Comparison of ENCODE assay signal across 26 cellular contexts in genomic region chr20:59094576-59094975, GRCh38. TPM values are rescaled to one million over a fixed set of nuclear protein-coding genes. Genes with fewer than 3 reads are reported as not detected.
DNase-seq lines count a peak whose midpoint lies in the region; ATAC-seq, FAIRE-seq and TF ChIP-seq lines count a peak whose summit lies in the region.
"Had no signal": no experiment of that assay in that cellular context is flagged by ENCODE, and none has a peak within 500 bp of the region (broad histone marks: within the 10 kb centered on the region; RNA-seq: fewer than 3 reads in every experiment).

No MANE protein-coding gene starts in this region.

- TF ChIP-seq RAD21 in HCT116 (IDR thresholded peaks at IDR 0.05; ENCODE audit: low read depth) = no peak

- no TSS peak for BruUV-seq in HCT116 (replicated peaks; lab: Mats Ljungman, UMichigan)

- RAD21 ChIA-PET in HCT116 (lab: Charles Lee; ENCODE audit: low non-redundant PET in 1 of 2, low total read pairs in 2 of 2, uncharacterized antibody in 2 of 2, unreplicated experiment in 2 of 2) = interaction anchor here in 1 of 2 experiments (0.9 kb wide), 1 partner anchor 11 kb away, joined by 3 read pairs; no protein-coding TSS in a partner anchor

- peak overlapping the region; percentile 40 for H3K4me2 ChIP-seq in HCT116 (ENCODE audit: low read length)

- H4K20me1 ChIP-seq in HCT116 (ENCODE audit: insufficient read depth) = no peaks in the 10 kb centered on the region

- ATAC-seq in HCT116 (peak; percentile 87), HG03469 (IDR thresholded peaks at IDR 0.05; ENCODE audit: unreplicated experiment) (no peak)
- ATAC-seq in stimulated activated effector memory CD8-positive, alpha-beta T cell treated with anti-CD3 and anti-CD28 coated beads, Interleukin-12 subunit alpha, Interleukin-12 subunit beta, amount 100 ng/mL, for 72 hours = no peak
- ATAC-seq: Panc1, T-cell had no signal

- no peaks in the 10 kb centered on the region for H3K27me3 Mint-ChIP-seq in endodermal cell (ENCODE audit: insufficient read depth)
- H3K27me3 Mint-ChIP-seq: CD4-positive, CD25-positive, alpha-beta regulatory T cell; T-cell had no signal

- peaks cover 27% of the 10 kb centered on the region; the same call in 1 of the 2 replicates for H3K27me3 ChIP-seq in HCT116 (ENCODE audit: insufficient read depth, low read length)
- H3K27me3 ChIP-seq in endodermal cell (ENCODE audit: control insufficient read depth, insufficient read depth, low read length, poor library complexity, severe bottlenecking) = no peaks in the 10 kb centered on the region
- H3K27me3 ChIP-seq: BE2C had no signal

- H3K27ac Mint-ChIP-seq in endodermal cell = no peak overlapping the region
- peak overlapping the region; percentile 40 for H3K27ac Mint-ChIP-seq in stimulated activated effector memory CD8-positive, alpha-beta T cell treated with anti-CD3 and anti-CD28 coated beads, Interleukin-12 subunit alpha, Interleukin-12 subunit beta, amount 100 ng/mL, for 72 hours
- H3K27ac Mint-ChIP-seq: T-cell had no signal

- FAIRE-seq in GM12892 (lab: Jason Lieb, UNC) = no peak

- H3K9ac ChIP-seq in HCT116 (ENCODE audit: low read length) (no peak overlapping the region), endodermal cell (ENCODE audit: extremely low read depth, low read length, poor library complexity, severe bottlenecking) (no peak overlapping the region)

- H3K4me1 ChIP-seq in HCT116 (ENCODE audit: control insufficient read depth in 1 of 2, insufficient read depth in 2 of 2, low read length in 2 of 2) = no peaks in the 10 kb centered on the region
- no peaks in the 10 kb centered on the region for H3K4me1 ChIP-seq in endodermal cell (ENCODE audit: control insufficient read depth, insufficient read depth, low read length)
- H3K4me1 ChIP-seq: BE2C had no signal

- H3K4me3 Mint-ChIP-seq in endodermal cell = no peak overlapping the region
- no peak overlapping the region for H3K4me3 Mint-ChIP-seq in stimulated activated effector memory CD8-positive, alpha-beta T cell treated with anti-CD3 and anti-CD28 coated beads, Interleukin-12 subunit alpha, Interleukin-12 subunit beta, amount 100 ng/mL, for 72 hours
- H3K4me3 Mint-ChIP-seq: CD4-positive, CD25-positive, alpha-beta regulatory T cell; T-cell had no signal

- whole genome bisulfite sequencing in endodermal cell (ENCODE audit: insufficient coverage in 1 of 2, insufficient read length in 1 of 2), 2 experiments = 87 to 89% methylated on average over 5 to 8 of the region's 8 CpGs

- H3K4me1 Mint-ChIP-seq in endodermal cell = no peaks in the 10 kb centered on the region
- peaks cover 10% of the 10 kb centered on the region for H3K4me1 Mint-ChIP-seq in stimulated activated effector memory CD8-positive, alpha-beta T cell treated with anti-CD3 and anti-CD28 coated beads, Interleukin-12 subunit alpha, Interleukin-12 subunit beta, amount 100 ng/mL, for 72 hours

- POLR2A ChIA-PET in HCT116 (lab: Charles Lee) = interaction anchor here (0.7 to 1.0 kb wide), 2 partner anchors 205 to 1618 kb away, joined by 3 to 4 read pairs; no protein-coding TSS in a partner anchor

- TF ChIP-seq POLR2A in HCT116 (IDR thresholded peaks at IDR 0.05; ENCODE audit: borderline replicate concordance, extremely low read depth, insufficient read depth, insufficient read length) (no peak), GM12892 (IDR thresholded peaks at IDR 0.05; ENCODE audit: low read depth, low read length) (no peak)

- TF ChIP-seq CTCF in HCT116 (IDR thresholded peaks at IDR 0.05 in 2 of 3, conservative IDR thresholded peaks at IDR 0.05 in 1 of 3; ENCODE audit: borderline replicate concordance in 1 of 3, insufficient read depth in 1 of 3, low read depth in 2 of 3, low read length in 2 of 3) (no peak), endodermal cell (conservative IDR thresholded peaks at IDR 0.05) (no peak)

- H3K27ac ChIP-seq in HCT116 (ENCODE audit: low read depth, low read length) = no peak overlapping the region
- no peak overlapping the region for H3K27ac ChIP-seq in endodermal cell (ENCODE audit: low read depth, low read length)
- H3K27ac ChIP-seq: RWPE1 had no signal

- no peaks in the 10 kb centered on the region for H3K9me2 ChIP-seq in HCT116 (ENCODE audit: insufficient read depth)

- intact Hi-C loops in HCT116 (cut with micrococcal nuclease) = no loop called here

- H3K4me3 ChIP-seq in HCT116 (replicated peaks in 1 of 2; ENCODE audit: low read depth in 1 of 2, low read length in 2 of 2) (peak overlapping the region; percentile 36 to 38), endodermal cell (ENCODE audit: low read length) (no peak overlapping the region)
- H3K4me3 ChIP-seq: MG63 had no signal

- H3K79me2 ChIP-seq in HCT116 (ENCODE audit: insufficient read depth, low read length) = no peaks in the 10 kb centered on the region

- H3K9me3 ChIP-seq in HCT116 (ENCODE audit: control insufficient read depth in 1 of 2, insufficient read depth in 1 of 2, low read depth in 1 of 2, low read length in 2 of 2) (no peaks in the 10 kb centered on the region), endodermal cell (ENCODE audit: control insufficient read depth, low read length) (no peaks in the 10 kb centered on the region)
- H3K9me3 ChIP-seq: BE2C, MG63 had no signal

- H3K36me3 Mint-ChIP-seq in endodermal cell (ENCODE audit: low read depth) = no peaks in the 10 kb centered on the region
- no peaks in the 10 kb centered on the region for H3K36me3 Mint-ChIP-seq in stimulated activated effector memory CD8-positive, alpha-beta T cell treated with anti-CD3 and anti-CD28 coated beads, Interleukin-12 subunit alpha, Interleukin-12 subunit beta, amount 100 ng/mL, for 72 hours
- H3K36me3 Mint-ChIP-seq: CD4-positive, CD25-positive, alpha-beta regulatory T cell; T-cell had no signal

- peak; percentile 9 for DNase-seq in NCI-H82 (lab: John Stamatoyannopoulos, UW)
- DNase-seq in NCI-H82 treated with DMSO at 0.1 percent for 48 hours (lab: John Stamatoyannopoulos, UW; ENCODE audit: unreplicated experiment) = no peak
- no peak for DNase-seq in HCT116 (ENCODE audit: low read depth, low spot score)
- peak; percentile 71 for DNase-seq in endodermal cell
- DNase-seq in stimulated activated effector memory CD8-positive, alpha-beta T cell treated with anti-CD3 and anti-CD28 coated beads, Interleukin-12 subunit alpha, Interleukin-12 subunit beta, amount 100 ng/mL, for 72 hours (ENCODE audit: low spot score in 2 of 2) = no peak
- DNase-seq in NCI-H2081 treated with DMSO at 0.1 percent for 48 hours (lab: John Stamatoyannopoulos, UW) = no peak
- DNase-seq in GM12892 (ENCODE audit: insufficient read length) = no peak
- DNase-seq: 8988T; ACHN; BE2C; CD4-positive, CD25-positive, alpha-beta regulatory T cell; DMS153; DND-41; GOT3; KBM-7; MG63; NCI-H1105 treated with DMSO at 0.1 percent for 48 hours; NCI-H146; NCI-H1930; NCI-H2171; NCI-H748 treated with DMSO at 0.1 percent for 48 hours; SHP77; T-cell had no signal

- H3K9me3 Mint-ChIP-seq in endodermal cell = no peaks in the 10 kb centered on the region
- H3K9me3 Mint-ChIP-seq in stimulated activated effector memory CD8-positive, alpha-beta T cell treated with anti-CD3 and anti-CD28 coated beads, Interleukin-12 subunit alpha, Interleukin-12 subunit beta, amount 100 ng/mL, for 72 hours = no peaks in the 10 kb centered on the region
- H3K9me3 Mint-ChIP-seq: T-cell had no signal

- H3K36me3 ChIP-seq in HCT116 (ENCODE audit: control insufficient read depth in 1 of 2, insufficient read depth in 2 of 2, low read length in 2 of 2) (no peaks in the 10 kb centered on the region), endodermal cell (ENCODE audit: control insufficient read depth, insufficient read depth, low read length) (no peaks in the 10 kb centered on the region)
- H3K36me3 ChIP-seq: BE2C, MG63 had no signal

- no peak overlapping the region for H2AFZ ChIP-seq in HCT116 (ENCODE audit: low read depth, low read length, poor library complexity, severe bottlenecking)

- CTCF ChIA-PET in HCT116 (lab: Charles Lee) = no interaction called here

TF ChIP-seq in HCT116, 20 proteins besides CTCF, POLR2A, EP300 and RAD21:
- TF ChIP-seq ELF1 (IDR thresholded peaks at IDR 0.05; ENCODE audit: borderline replicate concordance, low read depth) = no peak

RNA-seq across cellular contexts. Expression of gene PRELID3B, which starts 52.0 kb away (rescaled TPM):
- total RNA-seq in HCT116 (2021; ENCODE audit: unreplicated experiment) = 129 TPM
- 110 and 112 TPM in 2 replicates for polyA plus RNA-seq in HCT116 (2012)
- total RNA-seq in endodermal cell = 10 to 100 TPM; 48.6 to 50.8 TPM
- 54.6 TPM for polyA plus RNA-seq in endodermal cell (2013, experiment 1 of 2)
- polyA plus RNA-seq in endodermal cell (2013, experiment 2 of 2) = 51.3 TPM
- 83.4 TPM for polyA plus RNA-seq in GM12892 (2012; ENCODE audit: missing spikeins)

Comparison
In these comparisons a context has a peak if more than half of its experiments do, and no peak if none do; other contexts are left out.
1. DNase-seq: peak in NCI-H82 (single experiment) and endodermal cell (single experiment); none in NCI-H82 treated with DMSO at 0.1 percent for 48 hours (single experiment), HCT116 (single experiment), stimulated activated effector memory CD8-positive, alpha-beta T cell treated with anti-CD3 and anti-CD28 coated beads, Interleukin-12 subunit alpha, Interleukin-12 subunit beta, amount 100 ng/mL, for 72 hours (0 of 2), NCI-H2081 treated with DMSO at 0.1 percent for 48 hours (single experiment) and GM12892 (single experiment).